In genomic region chr17:56681561-56682266, GRCh38 we compare ENCODE assay signal across 9 cellular contexts.
A peak's percentile ranks its signal among the peaks of the same experiment; 100 is the strongest.
DNase-seq lines count a peak whose midpoint lies in the region; ATAC-seq and TF ChIP-seq lines count a peak whose summit lies in the region.
"Had no signal": no experiment of that assay in that cellular context is flagged by ENCODE, and none has a peak within 500 bp of the region (broad histone marks: within the 10 kb centered on the region; RNA-seq: fewer than 3 reads in every experiment).

No MANE protein-coding gene starts in this region.

- no peak overlapping the region for H3K4me3 ChIP-seq in uterus

- no peak overlapping the region for H3K4me3 Mint-ChIP-seq in T-helper 2 cell treated with Interferon-gamma antibody and Interleukin-4, amounts not matched to agents 5 μg/mL and 100 μg/mL, for 36 hours
- H3K4me3 Mint-ChIP-seq: activated naive CD8-positive, alpha-beta T cell had no signal

- intact Hi-C loops in uterus (cut with DNase I; ENCODE audit: low total_unique reads): no loop called here

- H3K36me3 Mint-ChIP-seq in T-helper 2 cell treated with Interferon-gamma antibody and Interleukin-4, amounts not matched to agents 5 μg/mL and 100 μg/mL, for 36 hours (ENCODE audit: low read depth): no peaks in the 10 kb centered on the region
- H3K36me3 Mint-ChIP-seq: activated naive CD8-positive, alpha-beta T cell had no signal

- no peak overlapping the region for H3K27ac ChIP-seq in uterus

- H3K9me3 ChIP-seq in uterus: no peaks in the 10 kb centered on the region

- H3K9me3 Mint-ChIP-seq in T-helper 2 cell treated with Interferon-gamma antibody and Interleukin-4, amounts not matched to agents 5 μg/mL and 100 μg/mL, for 36 hours: no peaks in the 10 kb centered on the region

- peak; percentile 27 for DNase-seq in T-helper 2 cell treated with Interferon-gamma antibody and Interleukin-4, amounts not matched to agents 5 μg/mL and 100 μg/mL, for 36 hours (ENCODE audit: low spot score)
- DNase-seq in kidney glomerular epithelial cell (lab: John Stamatoyannopoulos, UW) (peak; percentile 95), activated gamma-delta T cell (lab: John Stamatoyannopoulos, UW) (no peak), medulla oblongata (ENCODE audit: extremely low spot score) (no peak), uterus (no peak), NCI-H2081 treated with DMSO at 0.1 percent for 48 hours (lab: John Stamatoyannopoulos, UW) (no peak)

- H3K4me1 ChIP-seq in uterus: no peaks in the 10 kb centered on the region

- peaks cover 17% of the 10 kb centered on the region for H3K4me1 Mint-ChIP-seq in T-helper 2 cell treated with Interferon-gamma antibody and Interleukin-4, amounts not matched to agents 5 μg/mL and 100 μg/mL, for 36 hours (ENCODE audit: low read depth)

- TF ChIP-seq POLR2A in uterus (IDR thresholded peaks at IDR 0.05): no peak

- H3K27ac Mint-ChIP-seq in T-helper 2 cell treated with Interferon-gamma antibody and Interleukin-4, amounts not matched to agents 5 μg/mL and 100 μg/mL, for 36 hours: no peak overlapping the region
- H3K27ac Mint-ChIP-seq: activated naive CD8-positive, alpha-beta T cell had no signal

- TF ChIP-seq CTCF in uterus (IDR thresholded peaks at IDR 0.05): no peak

- peaks cover 30% of the 10 kb centered on the region for H3K27me3 Mint-ChIP-seq in T-helper 2 cell treated with Interferon-gamma antibody and Interleukin-4, amounts not matched to agents 5 μg/mL and 100 μg/mL, for 36 hours (ENCODE audit: low read depth)

- H3K27me3 ChIP-seq in uterus: peaks cover 0 to 6% of the 10 kb centered on the region in 2 donors

- ATAC-seq in GM18499 (IDR thresholded peaks at IDR 0.05; ENCODE audit: insufficient read depth, unreplicated experiment) (peak; percentile 42), HG03025 (IDR thresholded peaks at IDR 0.05; ENCODE audit: low FRiP score, unreplicated experiment) (peak; percentile 68)

- no peaks in the 10 kb centered on the region for H3K36me3 ChIP-seq in uterus

Comparison
In these comparisons a context has a peak if more than half of its experiments do, and no peak if none do; other contexts are left out.
1. DNase-seq: peak in T-helper 2 cell treated with Interferon-gamma antibody and Interleukin-4, amounts not matched to agents 5 μg/mL and 100 μg/mL, for 36 hours (single experiment) and kidney glomerular epithelial cell (single experiment); none in activated gamma-delta T cell (single experiment), medulla oblongata (single experiment), uterus (0 of 2) and NCI-H2081 treated with DMSO at 0.1 percent for 48 hours (single experiment).